In genomic region chr18:32768646-32769206, GRCh38 we compare ENCODE assay signal across 1 cellular context.
TF ChIP-seq lines count a peak whose summit lies in the region.

No MANE protein-coding gene starts in this region.

TF ChIP-seq in HepG2, 621 proteins besides CTCF, POLR2A, EP300 and RAD21 (continued from another document):
- TF ChIP-seq ZNF318 (CRISPR knock-in tag; IDR thresholded peaks at IDR 0.05), result no peak
- no peak for TF ChIP-seq ZBTB42 (CRISPR knock-in tag; IDR thresholded peaks at IDR 0.05)
- no peak for TF ChIP-seq PAWR (CRISPR knock-in tag; IDR thresholded peaks at IDR 0.05; ENCODE audit: borderline replicate concordance)
- no peak for TF ChIP-seq SNAPC4 (CRISPR knock-in tag; IDR thresholded peaks at IDR 0.05)
- no peak for TF ChIP-seq RAD51 (IDR thresholded peaks at IDR 0.05; ENCODE audit: borderline replicate concordance)
- TF ChIP-seq ZMAT3 (CRISPR knock-in tag; conservative IDR thresholded peaks at IDR 0.05), result no peak
- TF ChIP-seq SNAPC2 (CRISPR knock-in tag; IDR thresholded peaks at IDR 0.05), result no peak
- peak; percentile 0; the same call in 1 of the 2 replicates for TF ChIP-seq ZFX (CRISPR knock-in tag; IDR thresholded peaks at IDR 0.05; ENCODE audit: low read depth)
- 0 out of 2 replicates have a peak, but pooled peaks have one; percentile 7 for TF ChIP-seq ZNF839 (CRISPR knock-in tag; IDR thresholded peaks at IDR 0.05; ENCODE audit: borderline replicate concordance)
- TF ChIP-seq ELK4 (CRISPR knock-in tag; IDR thresholded peaks at IDR 0.05; ENCODE audit: borderline replicate concordance), result no peak
- TF ChIP-seq GPN1 (CRISPR knock-in tag; IDR thresholded peaks at IDR 0.05; ENCODE audit: borderline replicate concordance), result no peak
- no peak for TF ChIP-seq LCORL (IDR thresholded peaks at IDR 0.05)
- no peak for TF ChIP-seq LCORL (CRISPR knock-in tag; IDR thresholded peaks at IDR 0.05)
- no peak for TF ChIP-seq HIVEP1 (CRISPR knock-in tag; IDR thresholded peaks at IDR 0.05)
- no peak for TF ChIP-seq ZNF777 (CRISPR knock-in tag; IDR thresholded peaks at IDR 0.05)
- TF ChIP-seq ZNF33A (CRISPR knock-in tag; IDR thresholded peaks at IDR 0.05; ENCODE audit: borderline replicate concordance), result no peak
- no peak for TF ChIP-seq YEATS2 (CRISPR knock-in tag; IDR thresholded peaks at IDR 0.05; ENCODE audit: borderline replicate concordance)
- TF ChIP-seq FOXP4 (CRISPR knock-in tag; IDR thresholded peaks at IDR 0.05), result 0 out of 2 replicates have a peak, but pooled peaks have one; percentile 16
- no peak for TF ChIP-seq NPAS2 (CRISPR knock-in tag; IDR thresholded peaks at IDR 0.05; ENCODE audit: borderline replicate concordance)
- TF ChIP-seq TOPORS (CRISPR knock-in tag; IDR thresholded peaks at IDR 0.05), result 0 out of 2 replicates have a peak, but pooled peaks have one; percentile 4
- no peak for TF ChIP-seq PHB2 (IDR thresholded peaks at IDR 0.05; ENCODE audit: partially characterized antibody)
- no peak for TF ChIP-seq HES4 (CRISPR knock-in tag; IDR thresholded peaks at IDR 0.05; ENCODE audit: borderline replicate concordance)
- TF ChIP-seq ZNF280B (CRISPR knock-in tag; IDR thresholded peaks at IDR 0.05; ENCODE audit: borderline replicate concordance), result no peak
